ENCODE assay signal across 8 cellular contexts in genomic region chr1:96362623-96363022, GRCh38.
DNase-seq lines count a peak whose midpoint lies in the region; ATAC-seq, FAIRE-seq and TF ChIP-seq lines count a peak whose summit lies in the region.

No MANE protein-coding gene starts in this region.

- H3K9me1 ChIP-seq in keratinocyte (ENCODE audit: control insufficient read depth, extremely low read depth, insufficient read depth, low read length), result no peaks in the 10 kb centered on the region

- FAIRE-seq in keratinocyte (lab: Jason Lieb, UNC), result peak; percentile 98

- no peaks in the 10 kb centered on the region for H3K9me3 Mint-ChIP-seq in Caco-2 (ENCODE audit: unreplicated experiment)

- peak; percentile 69 for ATAC-seq in GM18498 (IDR thresholded peaks at IDR 0.05; ENCODE audit: unreplicated experiment)
- ATAC-seq in HG03066 (IDR thresholded peaks at IDR 0.05; ENCODE audit: low read depth, unreplicated experiment), result peak; percentile 49
- peak; percentile 87 for ATAC-seq in SK-N-SH treated with all-trans-retinoic acid at 6 μM for 48 hours
- ATAC-seq in aorta (ENCODE audit: low FRiP score), result no peak
- ATAC-seq in T-helper 17 cell, result no peak

- H3K27ac Mint-ChIP-seq in T-helper 17 cell (no peak overlapping the region), Caco-2 (ENCODE audit: unreplicated experiment) (no peak overlapping the region)

- H3K9me3 ChIP-seq in keratinocyte (ENCODE audit: control insufficient read depth, low read depth, low read length), result no peaks in the 10 kb centered on the region
- H3K9me3 ChIP-seq in aorta (ENCODE audit: control insufficient read depth, low read length), result peaks cover 2% of the 10 kb centered on the region
- H3K9me3 ChIP-seq in T-helper 17 cell (ENCODE audit: control insufficient read depth, low read length, poor library complexity, severe bottlenecking), result no peaks in the 10 kb centered on the region
- no peaks in the 10 kb centered on the region for H3K9me3 ChIP-seq in Caco-2

- dilution Hi-C loops in keratinocyte (cut with MboI; ENCODE audit: extremely low pct_ligation_motif_present, low sequenced_read_pairs), result no loop called here

- no TSS peak for BruUV-seq in Caco-2 (replicated peaks; lab: Mats Ljungman, UMichigan)

- H4K20me1 ChIP-seq in keratinocyte (ENCODE audit: control insufficient read depth, extremely low read depth, insufficient read depth, low read length), result no peaks in the 10 kb centered on the region

- no peak overlapping the region for H3K4me3 ChIP-seq in keratinocyte (ENCODE audit: control insufficient read depth in 2 of 3, extremely low read depth in 1 of 3, insufficient read depth in 2 of 3, low read depth in 1 of 3, low read length in 3 of 3)
- no peak overlapping the region for H3K4me3 ChIP-seq in aorta (ENCODE audit: low read length in 2 of 2)
- no peak overlapping the region for H3K4me3 ChIP-seq in Caco-2 (ENCODE audit: low read depth, low read length)

- H3K4me1 ChIP-seq in keratinocyte (ENCODE audit: control insufficient read depth, extremely low read depth, insufficient read depth, low read length) (peaks cover 21% of the 10 kb centered on the region), aorta (ENCODE audit: control insufficient read depth in 1 of 2, insufficient read depth in 2 of 2, low read length in 2 of 2) (no peaks in the 10 kb centered on the region), Caco-2 (no peaks in the 10 kb centered on the region)

- no peaks in the 10 kb centered on the region for H3K4me1 Mint-ChIP-seq in T-helper 17 cell
- no peaks in the 10 kb centered on the region for H3K4me1 Mint-ChIP-seq in Caco-2 (ENCODE audit: low read depth, unreplicated experiment)

- intact Hi-C loops in aorta (cut with DNase I) (no loop called here), Caco-2 (cut with micrococcal nuclease; ENCODE audit: unreplicated experiment) (no loop called here)

- no peaks in the 10 kb centered on the region for H3K79me2 ChIP-seq in keratinocyte (ENCODE audit: control insufficient read depth, insufficient read depth, low read length)

- H3K4me3 Mint-ChIP-seq in T-helper 17 cell, result no peak overlapping the region
- no peak overlapping the region for H3K4me3 Mint-ChIP-seq in Caco-2 (ENCODE audit: unreplicated experiment)

- H3K27me3 Mint-ChIP-seq in T-helper 17 cell (no peaks in the 10 kb centered on the region), Caco-2 (ENCODE audit: insufficient read depth, unreplicated experiment) (no peaks in the 10 kb centered on the region)

- H3K27me3 ChIP-seq in keratinocyte (ENCODE audit: control insufficient read depth, extremely low read depth, insufficient read depth, low read length) (no peaks in the 10 kb centered on the region), aorta (ENCODE audit: control insufficient read depth in 1 of 2, insufficient read depth in 2 of 2, low read length in 1 of 2) (no peaks in the 10 kb centered on the region), Caco-2 (replicated peaks; ENCODE audit: control insufficient read depth, insufficient read depth, low read length) (no peaks in the 10 kb centered on the region)

- POLR2A ChIA-PET in Caco-2 (lab: Charles Lee), result no interaction called here

- H3K27ac ChIP-seq in keratinocyte (ENCODE audit: control insufficient read depth, insufficient read depth, low read length) (peak overlapping the region; percentile 72), aorta (ENCODE audit: low read depth in 1 of 2, low read length in 2 of 2) (no peak overlapping the region)

- no peak overlapping the region for H3K9ac ChIP-seq in keratinocyte (ENCODE audit: control insufficient read depth, extremely low read depth, insufficient read depth, low read length)

- H2AFZ ChIP-seq in keratinocyte (ENCODE audit: control insufficient read depth, low read length), result no peak overlapping the region

- H3K36me3 ChIP-seq in keratinocyte (ENCODE audit: control insufficient read depth in 2 of 2, extremely low read depth in 1 of 2, insufficient read depth in 2 of 2, low read length in 2 of 2) (no peaks in the 10 kb centered on the region), aorta (ENCODE audit: control insufficient read depth in 1 of 2, insufficient read depth in 2 of 2, low read length in 1 of 2) (no peaks in the 10 kb centered on the region), Caco-2 (ENCODE audit: control insufficient read depth, insufficient read depth, low read length) (no peaks in the 10 kb centered on the region)

- H3K36me3 Mint-ChIP-seq in T-helper 17 cell (ENCODE audit: low read depth) (no peaks in the 10 kb centered on the region), Caco-2 (ENCODE audit: insufficient read depth, unreplicated experiment) (no peaks in the 10 kb centered on the region)

- CTCF ChIA-PET in Caco-2 (lab: Charles Lee), result no interaction called here

- H3K4me2 ChIP-seq in keratinocyte (ENCODE audit: control insufficient read depth, extremely low read depth, insufficient read depth, low read depth, low read length), result peak overlapping the region; percentile 49

- DNase-seq in keratinocyte (ENCODE audit: low read depth, low spot score), result peak; percentile 77
- no peak for DNase-seq in aorta
- DNase-seq in T-helper 17 cell, result no peak
- no peak for DNase-seq in Caco-2
- DNase-seq in activated CD4-positive, alpha-beta T cell treated with anti-CD3 and anti-CD28 coated beads, Interleukin-2, amount 50 U/mL, for 1 hour, result no peak

- TF ChIP-seq CTCF in keratinocyte (optimal IDR thresholded peaks at IDR 0.05 in 1 of 3, IDR thresholded peaks at IDR 0.05 in 1 of 3, conservative IDR thresholded peaks at IDR 0.05 in 1 of 3; ENCODE audit: extremely low read depth in 1 of 3, insufficient read depth in 2 of 3, low read length in 3 of 3) (no peak), Caco-2 (IDR thresholded peaks at IDR 0.05; ENCODE audit: insufficient read depth in 1 of 2, low read depth in 1 of 2, low read length in 1 of 2, severe bottlenecking in 1 of 2, unreplicated experiment in 1 of 2) (no peak)

TF ChIP-seq in SK-N-SH treated with all-trans-retinoic acid at 6 μM for 48 hours, 23 proteins besides CTCF, POLR2A, EP300 and RAD21 (continues in another document):
- TF ChIP-seq ISL1 (CRISPR knock-in tag; IDR thresholded peaks at IDR 0.05) (no peak), ZNF8 (CRISPR knock-in tag; IDR thresholded peaks at IDR 0.05) (no peak), TOX (CRISPR knock-in tag; IDR thresholded peaks at IDR 0.05; ENCODE audit: borderline replicate concordance) (peak; percentile 75; the same call in 1 of the 2 replicates), CSDC2 (CRISPR knock-in tag; IDR thresholded peaks at IDR 0.05) (no peak), ZFP30 (CRISPR knock-in tag; IDR thresholded peaks at IDR 0.05) (no peak), ZC3H10 (CRISPR knock-in tag; IDR thresholded peaks at IDR 0.05) (peak; percentile 70; the same call in 1 of the 2 replicates), OSR1 (CRISPR knock-in tag; IDR thresholded peaks at IDR 0.05) (no peak), PATZ1 (CRISPR knock-in tag; IDR thresholded peaks at IDR 0.05; ENCODE audit: borderline replicate concordance) (peak; percentile 68; the same call in 1 of the 2 replicates), PPARA (CRISPR knock-in tag; IDR thresholded peaks at IDR 0.05; ENCODE audit: borderline replicate concordance) (no peak), CSRNP3 (CRISPR knock-in tag; IDR thresholded peaks at IDR 0.05) (no peak), BACH2 (CRISPR knock-in tag; IDR thresholded peaks at IDR 0.05; ENCODE audit: borderline replicate concordance) (no peak), ZNF565 (CRISPR knock-in tag; conservative IDR thresholded peaks at IDR 0.05; ENCODE audit: low read depth) (no peak), TCF4 (CRISPR knock-in tag; IDR thresholded peaks at IDR 0.05; ENCODE audit: borderline replicate concordance) (no peak), SNAI2 (CRISPR knock-in tag; IDR thresholded peaks at IDR 0.05) (no peak), CREB5 (CRISPR knock-in tag; IDR thresholded peaks at IDR 0.05; ENCODE audit: low read depth) (no peak), ESRRG (CRISPR knock-in tag; IDR thresholded peaks at IDR 0.05) (no peak), ARNTL (CRISPR knock-in tag; IDR thresholded peaks at IDR 0.05; ENCODE audit: borderline replicate concordance, low read depth) (no peak)

Comparison
In these comparisons a context has a peak if more than half of its experiments do, and no peak if none do; other contexts are left out.
1. ATAC-seq: peak in GM18498 (single experiment), HG03066 (single experiment) and SK-N-SH treated with all-trans-retinoic acid at 6 μM for 48 hours (single experiment); none in aorta (single experiment) and T-helper 17 cell (single experiment).